In genomic region chr3:9161811-9162210, GRCh38 we compare ENCODE assay signal across 28 cellular contexts.
"Had no signal": no experiment of that assay in that cellular context is flagged by ENCODE, and none has a peak within 500 bp of the region (broad histone marks: within the 10 kb centered on the region; RNA-seq: fewer than 3 reads in every experiment).

No MANE protein-coding gene starts in this region.

- H3K79me2 ChIP-seq: parathyroid adenoma had no signal

- H3K4me2 ChIP-seq: neural progenitor cell, smooth muscle cell had no signal

- H3K36me3 Mint-ChIP-seq: mesothelial cell of epicardium; naive B cell; natural killer cell treated with Interleukin-12 subunit alpha and Interleukin-12 subunit beta and Interleukin-15 and Interleukin-18, amount 100 ng/mL, for 72 hours had no signal

- DNase-seq: colonic mucosa; effector CD8-positive, alpha-beta T cell; endodermal cell; erythroblast; gastrocnemius medialis; head of caudate nucleus; kidney; mesenchymal stem cell; mucosa of descending colon; naive B cell; stimulated activated CD4-positive, alpha-beta T cell treated with anti-CD3 and anti-CD28 coated beads, Interleukin-12 subunit alpha, Interleukin-12 subunit beta, amount 100 ng/mL, for 4 hours; stimulated activated CD4-positive, alpha-beta T cell treated with anti-CD3 and anti-CD28 coated beads, Interleukin-1b, Interleukin-23, amount 100 ng/mL, for 48 hours; stimulated activated CD4-positive, alpha-beta T cell treated with anti-CD3 and anti-CD28 coated beads, Interleukin-4, amount 100 ng/mL, for 1 hour; stimulated activated CD8-positive, alpha-beta memory T cell treated with anti-CD3 and anti-CD28 coated beads, Interleukin-4, amount 100 ng/mL, for 48 hours; stimulated activated naive CD4-positive, alpha-beta T cell; stimulated activated naive CD8-positive, alpha-beta T cell treated with anti-CD3 and anti-CD28 coated beads, Interleukin-15, amount 100 ng/mL, for 72 hours; thyroid gland; trophoblast cell had no signal

- H3K9me3 ChIP-seq: colonic mucosa, gastrocnemius medialis, mucosa of descending colon, thyroid gland had no signal

- H3K27ac Mint-ChIP-seq: dendritic cell treated with granulocyte-macrophage colony-stimulating factor and Interleukin-4, amounts not matched to agents 40 ng/mL and 50 ng/mL, for 4 days; endodermal cell; mesothelial cell of epicardium; naive B cell; natural killer cell treated with Interleukin-12 subunit alpha and Interleukin-12 subunit beta and Interleukin-15 and Interleukin-18, amount 100 ng/mL, for 72 hours; neural progenitor cell; progenitor cell of endocrine pancreas; stimulated activated naive CD8-positive, alpha-beta T cell treated with anti-CD3 and anti-CD28 coated beads, Interleukin-15, amount 100 ng/mL, for 72 hours had no signal

- H3K36me3 ChIP-seq: colonic mucosa, gastrocnemius medialis, neural progenitor cell, thyroid gland had no signal

- H2AFZ ChIP-seq: neural progenitor cell, parathyroid adenoma had no signal

- H3K4me1 ChIP-seq: colonic mucosa, parathyroid adenoma, thyroid gland had no signal

- H3K4me3 Mint-ChIP-seq: dendritic cell treated with granulocyte-macrophage colony-stimulating factor and Interleukin-4, amounts not matched to agents 40 ng/mL and 50 ng/mL, for 4 days; endodermal cell; mesothelial cell of epicardium; natural killer cell treated with Interleukin-12 subunit alpha and Interleukin-12 subunit beta and Interleukin-15 and Interleukin-18, amount 100 ng/mL, for 72 hours; neural progenitor cell; stimulated activated naive CD8-positive, alpha-beta T cell treated with anti-CD3 and anti-CD28 coated beads, Interleukin-15, amount 100 ng/mL, for 72 hours had no signal

- H3K4me1 Mint-ChIP-seq: naive B cell; stimulated activated naive CD8-positive, alpha-beta T cell treated with anti-CD3 and anti-CD28 coated beads, Interleukin-15, amount 100 ng/mL, for 72 hours had no signal

- H3K9me3 Mint-ChIP-seq: dendritic cell treated with granulocyte-macrophage colony-stimulating factor and Interleukin-4, amounts not matched to agents 40 ng/mL and 50 ng/mL, for 4 days; endodermal cell; mesothelial cell of epicardium; naive B cell; natural killer cell treated with Interleukin-12 subunit alpha and Interleukin-12 subunit beta and Interleukin-15 and Interleukin-18, amount 100 ng/mL, for 72 hours; neural progenitor cell; stimulated activated naive CD8-positive, alpha-beta T cell treated with anti-CD3 and anti-CD28 coated beads, Interleukin-15, amount 100 ng/mL, for 72 hours had no signal

- H3K9ac ChIP-seq: neural progenitor cell, parathyroid adenoma had no signal

- H3K27me3 Mint-ChIP-seq: dendritic cell treated with granulocyte-macrophage colony-stimulating factor and Interleukin-4, amounts not matched to agents 40 ng/mL and 50 ng/mL, for 4 days; naive B cell; natural killer cell treated with Interleukin-12 subunit alpha and Interleukin-12 subunit beta and Interleukin-15 and Interleukin-18, amount 100 ng/mL, for 72 hours; stimulated activated naive CD8-positive, alpha-beta T cell treated with anti-CD3 and anti-CD28 coated beads, Interleukin-15, amount 100 ng/mL, for 72 hours had no signal

- H3K27ac ChIP-seq: colonic mucosa, gastrocnemius medialis, neural progenitor cell, parathyroid adenoma, thyroid gland had no signal

- H3K4me3 ChIP-seq: colonic mucosa, gastrocnemius medialis, lung, mucosa of descending colon, neural progenitor cell, smooth muscle cell, thyroid gland had no signal

- ATAC-seq: gastrocnemius medialis; left lobe of liver; mucosa of descending colon; natural killer cell treated with Interleukin-12 subunit alpha and Interleukin-12 subunit beta and Interleukin-15 and Interleukin-18, amount 100 ng/mL, for 72 hours; sciatic nerve; stimulated activated naive CD8-positive, alpha-beta T cell treated with anti-CD3 and anti-CD28 coated beads, Interleukin-15, amount 100 ng/mL, for 72 hours had no signal

- H3K27me3 ChIP-seq: colonic mucosa, gastrocnemius medialis, neural progenitor cell, thyroid gland had no signal
